In genomic region chrX:150770623-150771022, GRCh38 we compare ENCODE assay signal across 25 cellular contexts.
"Had no signal": no experiment of that assay in that cellular context is flagged by ENCODE, and none has a peak within 500 bp of the region (broad histone marks: within the 10 kb centered on the region; RNA-seq: fewer than 3 reads in every experiment).

No MANE protein-coding gene starts in this region.

- H3K27ac Mint-ChIP-seq: dendritic cell treated with granulocyte-macrophage colony-stimulating factor and Interleukin-4, amounts not matched to agents 40 ng/mL and 50 ng/mL, for 4 days; natural killer cell; stimulated activated effector memory CD8-positive, alpha-beta T cell treated with anti-CD3 and anti-CD28 coated beads, Interleukin-12 subunit alpha, Interleukin-12 subunit beta, amount 100 ng/mL, for 72 hours; type B pancreatic cell had no signal

- DNase-seq: effector memory CD4-positive, alpha-beta T cell; erythroblast; esophagus squamous epithelium; foreskin melanocyte; glutamatergic neuron; heart right ventricle; hippocampal formation; left ventricle myocardium superior; lower lobe of right lung; natural killer cell; occipital lobe; ovary; psoas muscle; right cardiac atrium; sigmoid colon; stimulated activated CD4-positive, alpha-beta T cell treated with anti-CD3 and anti-CD28 coated beads, Interleukin-2, amount 100 ng/mL, for 24 hours; stimulated activated CD4-positive, alpha-beta T cell treated with anti-CD3 and anti-CD28 coated beads, Interleukin-4, amount 100 ng/mL, for 24 hours; stimulated activated naive CD4-positive, alpha-beta T cell treated with Interleukin-2 at 50 U/mL for 16 hours; stomach; thyroid gland had no signal

- FAIRE-seq: endometrium, islet of Langerhans had no signal

- H3K9me3 ChIP-seq: esophagus squamous epithelium, heart right ventricle, lower lobe of right lung, ovary, psoas muscle, sigmoid colon, stomach, thyroid gland had no signal

- H3K36me3 Mint-ChIP-seq: natural killer cell, type B pancreatic cell had no signal

- H3K36me3 ChIP-seq: ovary, thyroid gland had no signal

- H3K4me3 ChIP-seq: esophagus squamous epithelium, heart right ventricle, lower lobe of right lung, ovary, psoas muscle, sigmoid colon, stomach, thyroid gland had no signal

- H3K4me3 Mint-ChIP-seq: dendritic cell treated with granulocyte-macrophage colony-stimulating factor and Interleukin-4, amounts not matched to agents 40 ng/mL and 50 ng/mL, for 4 days; natural killer cell; stimulated activated effector memory CD8-positive, alpha-beta T cell treated with anti-CD3 and anti-CD28 coated beads, Interleukin-12 subunit alpha, Interleukin-12 subunit beta, amount 100 ng/mL, for 72 hours; type B pancreatic cell had no signal

- H3K4me1 ChIP-seq: lower lobe of right lung, psoas muscle, sigmoid colon had no signal

- H3K9me3 Mint-ChIP-seq: dendritic cell treated with granulocyte-macrophage colony-stimulating factor and Interleukin-4, amounts not matched to agents 40 ng/mL and 50 ng/mL, for 4 days; natural killer cell; stimulated activated effector memory CD8-positive, alpha-beta T cell treated with anti-CD3 and anti-CD28 coated beads, Interleukin-12 subunit alpha, Interleukin-12 subunit beta, amount 100 ng/mL, for 72 hours; type B pancreatic cell had no signal

- H3K27ac ChIP-seq: esophagus squamous epithelium, heart right ventricle, lower lobe of right lung, ovary, psoas muscle, sigmoid colon, stomach, thyroid gland had no signal

- H3K27me3 Mint-ChIP-seq: dendritic cell treated with granulocyte-macrophage colony-stimulating factor and Interleukin-4, amounts not matched to agents 40 ng/mL and 50 ng/mL, for 4 days; type B pancreatic cell had no signal

- H3K27me3 ChIP-seq: esophagus squamous epithelium, heart right ventricle, ovary, sigmoid colon, stomach, thyroid gland had no signal
